In the genomic region with DNA sequence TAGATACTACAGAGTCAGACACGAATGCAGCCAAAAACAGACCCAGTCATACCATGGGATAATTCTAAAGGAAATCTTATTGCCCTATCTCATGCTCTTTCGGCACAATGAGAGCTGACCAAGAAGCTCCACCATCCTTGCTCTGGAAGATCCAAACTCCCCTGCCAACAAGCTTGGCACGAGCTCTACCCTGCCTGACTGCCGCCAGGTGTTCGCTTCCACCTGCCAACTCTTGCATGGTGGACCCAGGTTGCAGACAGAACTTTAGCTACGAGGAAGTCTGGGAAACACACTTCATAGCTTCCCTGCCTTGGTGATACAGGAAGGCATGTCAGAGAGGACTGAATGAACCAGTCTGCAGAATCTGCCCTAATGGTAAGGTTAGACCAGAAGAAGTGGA, we compare ENCODE assay signal across 6 cellular contexts.
"Had no signal": no experiment of that assay in that cellular context is flagged by ENCODE, and none has a peak within 500 bp of the region (broad histone marks: within the 10 kb centered on the region; RNA-seq: fewer than 3 reads in every experiment).

No MANE protein-coding gene starts in this region.

- H3K4me3 ChIP-seq: K562 had no signal

- H3K4me2 ChIP-seq: KMS-11 had no signal

- DNase-seq: KBM-7, KG1 had no signal

- H3K9ac ChIP-seq: KMS-11 had no signal

- ATAC-seq: HepG2, K562 had no signal

- H3K27ac ChIP-seq: HL-60, KMS-11 had no signal
